14 cellular contexts compared by ENCODE assay signal in the genomic region with DNA sequence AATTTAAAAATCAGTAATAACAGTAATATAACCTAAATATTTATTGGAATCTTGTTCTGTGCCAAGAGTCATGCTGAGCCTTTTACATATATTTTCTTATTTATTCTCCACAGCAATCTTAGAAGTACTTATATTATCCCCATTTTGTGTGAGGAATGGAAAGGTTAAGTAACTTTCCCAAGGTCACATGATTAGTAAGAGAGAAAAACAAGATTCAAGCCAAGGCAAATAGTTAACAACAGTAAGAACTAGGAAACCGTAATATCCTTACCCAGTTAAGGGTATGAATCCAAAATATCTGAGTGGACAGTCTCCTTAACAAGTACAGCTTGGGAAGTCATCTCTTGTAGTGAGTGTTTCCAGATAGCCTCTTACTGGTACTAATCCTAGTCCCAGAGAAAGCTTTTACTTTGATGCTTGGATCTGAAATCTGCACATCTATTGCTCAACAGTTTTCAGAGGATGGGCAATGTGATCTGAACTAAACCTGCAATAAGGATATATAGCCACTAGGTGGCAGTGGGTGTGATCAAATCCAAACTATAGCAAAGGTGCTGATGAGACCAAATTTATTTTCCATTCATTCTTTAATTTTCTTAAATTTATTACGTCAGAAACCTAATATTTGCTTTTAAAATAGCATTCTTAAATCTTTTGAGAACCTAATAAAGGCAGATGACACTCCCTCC. TPM values are rescaled to one million over a fixed set of nuclear protein-coding genes. Genes with fewer than 3 reads are reported as not detected.
DNase-seq lines count a peak whose midpoint lies in the region; TF ChIP-seq lines count a peak whose summit lies in the region.
"Had no signal": no experiment of that assay in that cellular context is flagged by ENCODE, and none has a peak within 500 bp of the region (broad histone marks: within the 10 kb centered on the region; RNA-seq: fewer than 3 reads in every experiment).

No MANE protein-coding gene starts in this region.

- no peak overlapping the region for H3K4me3 Mint-ChIP-seq in osteocyte (ENCODE audit: unreplicated experiment)
- H3K4me3 Mint-ChIP-seq in T-helper 2 cell treated with Interferon-gamma antibody and Interleukin-4, amounts not matched to agents 5 μg/mL and 100 μg/mL, for 36 hours, result no peak overlapping the region
- H3K4me3 Mint-ChIP-seq: naive B cell had no signal

- H3K9me3 Mint-ChIP-seq in osteocyte (ENCODE audit: unreplicated experiment), result peaks cover 24% of the 10 kb centered on the region
- H3K9me3 Mint-ChIP-seq in T-helper 2 cell treated with Interferon-gamma antibody and Interleukin-4, amounts not matched to agents 5 μg/mL and 100 μg/mL, for 36 hours, result peaks cover 36% of the 10 kb centered on the region

- H3K36me3 Mint-ChIP-seq in osteocyte (ENCODE audit: unreplicated experiment), result no peaks in the 10 kb centered on the region
- no peaks in the 10 kb centered on the region for H3K36me3 Mint-ChIP-seq in T-helper 2 cell treated with Interferon-gamma antibody and Interleukin-4, amounts not matched to agents 5 μg/mL and 100 μg/mL, for 36 hours (ENCODE audit: low read depth)

- H3K4me2 ChIP-seq in MM.1S (ENCODE audit: low read depth, low read length), result no peak overlapping the region

- H3F3A ChIP-seq in MM.1S (ENCODE audit: insufficient read depth, low read length), result no peaks in the 10 kb centered on the region

- H3K27ac ChIP-seq in MM.1S (ENCODE audit: low read length) (no peak overlapping the region), colonic mucosa (no peak overlapping the region)

- H3K4me3 ChIP-seq in MM.1S (ENCODE audit: low read length) (no peak overlapping the region), colonic mucosa (no peak overlapping the region)

- H3K4me1 ChIP-seq in MM.1S (ENCODE audit: low read length), result no peaks in the 10 kb centered on the region
- H3K4me1 ChIP-seq in colonic mucosa, result no peaks in the 10 kb centered on the region

- H3K9me3 ChIP-seq in MM.1S (replicated peaks; ENCODE audit: insufficient read depth, low read length), result no peaks in the 10 kb centered on the region
- H3K9me3 ChIP-seq in colonic mucosa, result no peaks in the 10 kb centered on the region

- H3K36me3 ChIP-seq in MM.1S (replicated peaks; ENCODE audit: insufficient read depth, low read length) (no peaks in the 10 kb centered on the region), colonic mucosa (no peaks in the 10 kb centered on the region)

- H3K27me3 ChIP-seq in MM.1S (replicated peaks; ENCODE audit: insufficient read depth, low read length) (no peaks in the 10 kb centered on the region), colonic mucosa (no peaks in the 10 kb centered on the region)

- H3K27me3 Mint-ChIP-seq in osteocyte (ENCODE audit: unreplicated experiment), result no peaks in the 10 kb centered on the region
- H3K27me3 Mint-ChIP-seq in T-helper 2 cell treated with Interferon-gamma antibody and Interleukin-4, amounts not matched to agents 5 μg/mL and 100 μg/mL, for 36 hours (ENCODE audit: low read depth), result no peaks in the 10 kb centered on the region
- H3K27me3 Mint-ChIP-seq: naive B cell had no signal

- no peaks in the 10 kb centered on the region for H3K9me2 ChIP-seq in MM.1S (replicated peaks; ENCODE audit: insufficient read depth, low read length)

- intact Hi-C loops in colonic mucosa (cut with DNase I), result no loop called here

- H3K9ac ChIP-seq in MM.1S (ENCODE audit: low read length), result no peak overlapping the region
- no peak overlapping the region for H3K9ac ChIP-seq in colonic mucosa (ENCODE audit: low read depth in 2 of 2, low read length in 2 of 2)

- no peaks in the 10 kb centered on the region for H3K79me2 ChIP-seq in MM.1S (ENCODE audit: low read length)

- H3K4me1 Mint-ChIP-seq in osteocyte (ENCODE audit: unreplicated experiment), result no peaks in the 10 kb centered on the region
- no peaks in the 10 kb centered on the region for H3K4me1 Mint-ChIP-seq in T-helper 2 cell treated with Interferon-gamma antibody and Interleukin-4, amounts not matched to agents 5 μg/mL and 100 μg/mL, for 36 hours (ENCODE audit: low read depth)
- H3K4me1 Mint-ChIP-seq: naive B cell had no signal

- TF ChIP-seq CTCF in MM.1S (IDR thresholded peaks at IDR 0.05; ENCODE audit: low read length) (peak; percentile 42), colonic mucosa (IDR thresholded peaks at IDR 0.05) (peak; percentile 28), osteocyte (IDR thresholded peaks at IDR 0.05) (peak; percentile 30)

- H4K20me1 ChIP-seq in MM.1S (ENCODE audit: insufficient read depth, low read length), result no peaks in the 10 kb centered on the region

- no peak overlapping the region for H2AFZ ChIP-seq in MM.1S (ENCODE audit: low read length)

- DNase-seq in DMS 273 (lab: John Stamatoyannopoulos, UW; ENCODE audit: unreplicated experiment) (peak; percentile 20), DMS 273 treated with DMSO at 0.1 percent for 48 hours (lab: John Stamatoyannopoulos, UW) (no peak), MM.1S (no peak), colonic mucosa (no peak), osteocyte (ENCODE audit: extremely low spot score, unreplicated experiment) (no peak), COR-L47 (lab: John Stamatoyannopoulos, UW) (no peak), NCI-H2029 (lab: John Stamatoyannopoulos, UW) (no peak)
- no peak for DNase-seq in T-helper 2 cell treated with Interferon-gamma antibody and Interleukin-4, amounts not matched to agents 5 μg/mL and 100 μg/mL, for 36 hours (ENCODE audit: low spot score)
- DNase-seq: 8988T; activated CD8-positive, alpha-beta memory T cell treated with anti-CD3 and anti-CD28 coated beads for 24 hours; effector CD8-positive, alpha-beta T cell; naive B cell; NCI-H446 treated with DMSO at 0.1 percent for 48 hours; stimulated activated CD4-positive, alpha-beta T cell treated with anti-CD3 and anti-CD28 coated beads, Interleukin-12 subunit alpha, Interleukin-12 subunit beta, amount 100 ng/mL, for 4 hours had no signal

- no peak overlapping the region for H3K27ac Mint-ChIP-seq in osteocyte (ENCODE audit: unreplicated experiment)
- no peak overlapping the region for H3K27ac Mint-ChIP-seq in T-helper 2 cell treated with Interferon-gamma antibody and Interleukin-4, amounts not matched to agents 5 μg/mL and 100 μg/mL, for 36 hours
- H3K27ac Mint-ChIP-seq: naive B cell had no signal

RNA-seq across cellular contexts. Expression of a gene that starts 23.3 kb away (rescaled TPM):
- total RNA-seq in colonic mucosa (under 1 TPM; 0.45 to 0.59 TPM), osteocyte (0.05 TPM in 1 of 2 replicates, not detected in the other)
